Comparison of ENCODE assay signal across 10 cellular contexts in genomic region chr7:95595825-95596182, GRCh38. TPM values are rescaled to one million over a fixed set of nuclear protein-coding genes. Genes with fewer than 3 reads are reported as not detected.
DNase-seq lines count a peak whose midpoint lies in the region; ATAC-seq and TF ChIP-seq lines count a peak whose summit lies in the region.
"Had no signal": no experiment of that assay in that cellular context is flagged by ENCODE, and none has a peak within 500 bp of the region (broad histone marks: within the 10 kb centered on the region; RNA-seq: fewer than 3 reads in every experiment).

No MANE protein-coding gene starts in this region.

- H3K9ac ChIP-seq in HCT116 (ENCODE audit: low read length) (peak overlapping the region; percentile 42; the same call in 1 of the 2 replicates), skeletal muscle satellite cell (ENCODE audit: low read depth, low read length) (peak overlapping the region; percentile 65)

- no peak for TF ChIP-seq CTCF in HCT116 (IDR thresholded peaks at IDR 0.05 in 2 of 3, conservative IDR thresholded peaks at IDR 0.05 in 1 of 3; ENCODE audit: borderline replicate concordance in 1 of 3, insufficient read depth in 1 of 3, low read depth in 2 of 3, low read length in 2 of 3)

- POLR2A ChIA-PET in HCT116 (lab: Charles Lee) = no interaction called here

- TF ChIP-seq RAD21 in HCT116 (IDR thresholded peaks at IDR 0.05; ENCODE audit: low read depth) = no peak

- H3K4me3 ChIP-seq in HCT116 (replicated peaks in 1 of 2; ENCODE audit: low read depth in 1 of 2, low read length in 2 of 2) (peak overlapping the region; percentile 54 to 64), skeletal muscle satellite cell (ENCODE audit: low read length) (peak overlapping the region; percentile 86)

- DNase-seq in HCT116 (ENCODE audit: low read depth, low spot score) (no peak), caudate nucleus (lab: John Stamatoyannopoulos, UW) (peak in 2 of 61 donors; percentile 27), NOMO-1 treated with DMSO at 0.1 percent for 48 hours (lab: John Stamatoyannopoulos, UW; ENCODE audit: unreplicated experiment) (no peak), OCI-M1 (lab: John Stamatoyannopoulos, UW) (no peak), SKM-1 (lab: John Stamatoyannopoulos, UW; ENCODE audit: unreplicated experiment) (no peak)
- DNase-seq: activated CD8-positive, alpha-beta memory T cell treated with anti-CD3 and anti-CD28 coated beads, Interleukin-2, amount 50 U/mL, for 48 hours; NCI-H345 had no signal

- H3K27ac ChIP-seq in HCT116 (ENCODE audit: low read depth, low read length) (peak overlapping the region; percentile 21; the same call in 1 of the 2 replicates), caudate nucleus (ENCODE audit: low read depth, low read length) (peak overlapping the region; percentile 93), layer of hippocampus (ENCODE audit: low read depth, low read length) (peak overlapping the region; percentile 97)

- no peak for TF ChIP-seq POLR2A in HCT116 (IDR thresholded peaks at IDR 0.05; ENCODE audit: borderline replicate concordance, extremely low read depth, insufficient read depth, insufficient read length)

- H3K27me3 ChIP-seq in HCT116 (ENCODE audit: insufficient read depth, low read length) (no peaks in the 10 kb centered on the region), layer of hippocampus (ENCODE audit: control insufficient read depth, insufficient read depth, low read length) (no peaks in the 10 kb centered on the region), skeletal muscle satellite cell (ENCODE audit: control insufficient read depth, insufficient read depth, low read length) (peaks cover 16% of the 10 kb centered on the region)

- H4K20me1 ChIP-seq in HCT116 (ENCODE audit: insufficient read depth) = no peaks in the 10 kb centered on the region

- peak overlapping the region; percentile 93 for H2AFZ ChIP-seq in HCT116 (ENCODE audit: low read depth, low read length, poor library complexity, severe bottlenecking)

- H3K79me2 ChIP-seq in HCT116 (ENCODE audit: insufficient read depth, low read length) = no peaks in the 10 kb centered on the region

- CTCF ChIA-PET in HCT116 (lab: Charles Lee) = no interaction called here

- intact Hi-C loops in HCT116 (cut with micrococcal nuclease) = no loop called here

- no peaks in the 10 kb centered on the region for H3K36me3 ChIP-seq in HCT116 (ENCODE audit: control insufficient read depth in 1 of 2, insufficient read depth in 2 of 2, low read length in 2 of 2)
- no peaks in the 10 kb centered on the region for H3K36me3 ChIP-seq in skeletal muscle satellite cell (ENCODE audit: insufficient read depth, low read length)

- H3K4me2 ChIP-seq in HCT116 (ENCODE audit: low read length) = peak overlapping the region; percentile 92
- H3K4me2 ChIP-seq in skeletal muscle satellite cell (ENCODE audit: low read length) = peak overlapping the region; percentile 95

- ATAC-seq in HCT116 (peak; percentile 24; the same call in 1 of the 2 replicates), GM21381 (IDR thresholded peaks at IDR 0.05; ENCODE audit: unreplicated experiment) (no peak)

- H3K9me3 ChIP-seq in HCT116 (ENCODE audit: control insufficient read depth in 1 of 2, insufficient read depth in 1 of 2, low read depth in 1 of 2, low read length in 2 of 2) (no peaks in the 10 kb centered on the region), skeletal muscle satellite cell (replicated peaks; ENCODE audit: low read length) (no peaks in the 10 kb centered on the region)

- no peaks in the 10 kb centered on the region for H3K9me2 ChIP-seq in HCT116 (ENCODE audit: insufficient read depth)

- no TSS peak for BruUV-seq in HCT116 (replicated peaks; lab: Mats Ljungman, UMichigan)

- peaks cover 0 to 15% of the 10 kb centered on the region in 2 experiments; a peak in 3 of 4 replicates for H3K4me1 ChIP-seq in HCT116 (ENCODE audit: control insufficient read depth in 1 of 2, insufficient read depth in 2 of 2, low read length in 2 of 2)
- peaks cover 8% of the 10 kb centered on the region for H3K4me1 ChIP-seq in skeletal muscle satellite cell (ENCODE audit: control insufficient read depth, insufficient read depth, low read length)

- RAD21 ChIA-PET in HCT116 (lab: Charles Lee; ENCODE audit: low non-redundant PET in 1 of 2, low total read pairs in 2 of 2, uncharacterized antibody in 2 of 2, unreplicated experiment in 2 of 2) = no interaction called here

TF ChIP-seq in HCT116, 20 proteins besides CTCF, POLR2A, EP300 and RAD21:
- TF ChIP-seq ZFX (IDR thresholded peaks at IDR 0.05) (no peak), EZH2 (IDR thresholded peaks at IDR 0.05) (no peak), SIN3A (IDR thresholded peaks at IDR 0.05; ENCODE audit: low read depth) (no peak), FOSL1 (IDR thresholded peaks at IDR 0.05; ENCODE audit: low read depth) (no peak), CBX3 (IDR thresholded peaks at IDR 0.05; ENCODE audit: low read depth) (no peak), SRF (IDR thresholded peaks at IDR 0.05; ENCODE audit: low read depth) (no peak)

RNA-seq across cellular contexts. Expression of gene PDK4, which starts 0.5 kb away (rescaled TPM):
- total RNA-seq in HCT116 (2021; ENCODE audit: unreplicated experiment) = 2.1 TPM
- 0.64 and 0.79 TPM in 2 replicates for polyA plus RNA-seq in HCT116 (2012)
- 0.51 and 5.0 TPM in 2 replicates for total RNA-seq in skeletal muscle satellite cell (2012; rRNA removed)

Comparison
In these comparisons a context has a peak if more than half of its experiments do, and no peak if none do; other contexts are left out.
1. H3K27ac ChIP-seq: peak in every context shown above with its lines; median percentile 97 in layer of hippocampus; 93 in caudate nucleus; 21 in HCT116.